Comparison of ENCODE assay signal across 30 cellular contexts in the genomic region with DNA sequence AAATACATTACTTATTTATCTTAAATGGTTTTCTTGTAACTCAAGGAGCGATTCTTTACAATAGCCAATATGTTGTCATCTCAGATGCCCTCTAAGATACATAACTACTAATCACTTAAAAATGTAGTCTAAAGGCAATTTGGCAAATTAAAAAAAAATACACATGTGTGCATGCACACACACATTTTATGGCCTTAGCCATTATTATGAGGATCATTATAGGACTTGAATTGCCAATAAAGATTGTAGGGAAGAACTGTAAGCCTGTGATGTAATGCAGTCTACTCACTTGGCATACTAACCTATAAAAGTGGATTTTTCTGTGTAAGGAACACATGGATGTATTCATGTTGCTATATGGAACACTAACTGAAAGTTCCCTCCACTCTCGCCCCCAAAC.
"Had no signal": no experiment of that assay in that cellular context is flagged by ENCODE, and none has a peak within 500 bp of the region (broad histone marks: within the 10 kb centered on the region; RNA-seq: fewer than 3 reads in every experiment).

No MANE protein-coding gene starts in this region.

- H3K27ac ChIP-seq: VCaP had no signal

- ATAC-seq: activated naive CD8-positive, alpha-beta T cell treated with anti-CD3 and anti-CD28 coated beads, Interleukin-2, amount 50 U/mL, for 24 hours; activated T-cell treated with anti-CD3 and anti-CD28 coated beads, Interleukin-2, amount 50 U/mL, for 4 hours had no signal

- DNase-seq: activated B cell treated with CpG ODN at 0.5 μM for 24 hours; activated CD4-positive, alpha-beta memory T cell treated with anti-CD3 and anti-CD28 coated beads for 36 hours; activated CD4-positive, alpha-beta T cell treated with anti-CD3 and anti-CD28 coated beads for 4 hours; activated CD4-positive, alpha-beta T cell treated with anti-CD3 and anti-CD28 coated beads, Interleukin-2, amount 50 U/mL, for 1 hour; activated CD4-positive, CD25-positive, alpha-beta regulatory T cell treated with anti-CD3 and anti-CD28 coated beads, Interleukin-2, amount 50 U/mL, for 72 hours; activated CD8-positive, alpha-beta memory T cell treated with anti-CD3 and anti-CD28 coated beads, Interleukin-2, amount 50 U/mL, for 4 hours; activated effector memory CD4-positive, alpha-beta T cell treated with Interleukin-2 at 50 U/mL for 16 hours; activated naive CD4-positive, alpha-beta T cell treated with anti-CD3 and anti-CD28 coated beads, Interleukin-2, amount 10 ng/mL, durations not matched to agents 7 days and 5 days; activated naive CD8-positive, alpha-beta T cell treated with anti-CD3 and anti-CD28 coated beads, Interleukin-2, amount 50 U/mL, for 24 hours; activated T-cell treated with anti-CD3 and anti-CD28 coated beads for 4 hours; activated T-cell treated with anti-CD3 and anti-CD28 coated beads, Interleukin-2, amount 50 U/mL, for 4 hours; anterior cingulate cortex; KG1; NCI-H1048; NCI-H1105 treated with DMSO at 0.1 percent for 48 hours; NCI-H1436; NCI-H1694; NCI-H1930; NCI-H2081 treated with DMSO at 0.1 percent for 48 hours; NCI-H510A; NCI-H526; NCI-H748 treated with DMSO at 0.1 percent for 48 hours; NK-92 treated with Interleukin-12 subunit alpha and Interleukin-12 subunit beta, amount 100 ng/mL, for 24 hours; OCI-M1; Right ventricle myocardium superior; SW 1271; T-helper 1 cell; T-helper 2 cell; T-helper 9 cell had no signal
